In the genomic region with DNA sequence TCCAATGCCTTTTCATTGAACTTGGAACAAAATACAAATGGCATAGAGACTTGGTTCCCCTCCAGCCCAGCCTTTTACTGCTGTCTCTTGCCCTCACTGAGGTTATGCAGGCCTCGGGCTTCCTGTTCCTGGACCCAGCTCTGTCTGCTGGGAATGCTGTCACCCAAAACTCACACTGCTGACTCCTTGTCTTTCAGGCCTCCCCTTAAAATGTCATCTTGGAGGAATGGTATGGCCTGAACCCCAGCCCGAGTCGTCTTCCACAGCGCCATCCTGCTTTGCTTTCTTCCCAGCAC, we compare ENCODE assay signal across 1 cellular context.
TF ChIP-seq lines count a peak whose summit lies in the region.

No MANE protein-coding gene starts in this region.

TF ChIP-seq in K562, 482 proteins besides CTCF, POLR2A, EP300 and RAD21:
- TF ChIP-seq TSHZ1 (CRISPR knock-in tag; IDR thresholded peaks at IDR 0.05) (no peak), ZNF277 (CRISPR knock-in tag; IDR thresholded peaks at IDR 0.05; ENCODE audit: borderline replicate concordance) (no peak), SMARCC2 (IDR thresholded peaks at IDR 0.05; ENCODE audit: low read depth) (no peak), RFX1 (IDR thresholded peaks at IDR 0.05) (no peak), ZNF253 (CRISPR knock-in tag; conservative IDR thresholded peaks at IDR 0.05) (no peak), CCNT2 (IDR thresholded peaks at IDR 0.05; ENCODE audit: borderline replicate concordance, extremely low read depth, insufficient read length, low read depth, low read length) (no peak), ETV6 (IDR thresholded peaks at IDR 0.05; ENCODE audit: borderline replicate concordance in 1 of 2, low read depth in 2 of 2, low read length in 1 of 2) (no peak), ETV6 (CRISPR knock-in tag; IDR thresholded peaks at IDR 0.05; ENCODE audit: borderline replicate concordance) (no peak), HDAC2 (IDR thresholded peaks at IDR 0.05) (no peak), ZNF124 (CRISPR knock-in tag; IDR thresholded peaks at IDR 0.05) (no peak)
- TF ChIP-seq, protein P1, sequence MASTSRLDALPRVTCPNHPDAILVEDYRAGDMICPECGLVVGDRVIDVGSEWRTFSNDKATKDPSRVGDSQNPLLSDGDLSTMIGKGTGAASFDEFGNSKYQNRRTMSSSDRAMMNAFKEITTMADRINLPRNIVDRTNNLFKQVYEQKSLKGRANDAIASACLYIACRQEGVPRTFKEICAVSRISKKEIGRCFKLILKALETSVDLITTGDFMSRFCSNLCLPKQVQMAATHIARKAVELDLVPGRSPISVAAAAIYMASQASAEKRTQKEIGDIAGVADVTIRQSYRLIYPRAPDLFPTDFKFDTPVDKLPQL (IDR thresholded peaks at IDR 0.05; ENCODE audit: extremely low read depth, insufficient read length) = no peak
